8 cellular contexts compared by ENCODE assay signal in the genomic region with DNA sequence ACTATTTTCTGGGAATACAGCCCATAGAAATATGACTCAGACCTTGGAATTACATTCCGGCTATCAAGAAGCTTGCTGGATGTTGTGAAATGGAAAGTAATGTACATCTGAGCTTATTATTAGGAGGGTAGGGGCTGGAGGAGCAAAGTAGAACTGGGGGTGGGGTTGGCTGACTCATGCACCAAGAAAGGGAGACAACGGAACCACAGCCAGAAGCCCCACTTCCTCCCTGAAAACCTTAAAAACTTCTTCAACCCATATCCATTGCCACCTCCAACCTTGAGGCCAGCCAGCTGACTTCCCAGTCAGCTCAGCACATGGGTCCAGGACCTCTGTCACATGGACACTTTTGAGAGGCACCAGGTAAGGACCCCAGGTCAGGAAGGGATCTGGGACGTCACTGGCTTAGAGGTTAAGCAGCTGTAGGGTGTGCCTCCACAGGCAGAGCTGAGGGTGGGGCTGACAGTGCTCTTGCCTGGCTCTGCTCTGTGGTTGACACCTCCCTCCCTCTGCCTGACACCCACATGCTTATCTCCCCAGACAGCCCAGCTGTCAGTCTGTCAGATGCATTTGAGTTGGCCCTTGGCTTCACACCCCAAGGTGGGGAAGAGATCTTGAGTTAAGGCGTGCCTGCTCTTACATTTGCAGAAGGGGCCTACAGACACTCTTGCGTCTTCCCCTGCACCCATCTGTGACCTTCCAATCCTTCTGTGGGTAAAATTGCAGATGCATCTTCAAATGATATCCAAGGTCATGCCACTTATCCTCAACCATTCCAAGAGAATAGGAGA. TPM values are rescaled to one million over a fixed set of nuclear protein-coding genes. Genes with fewer than 3 reads are reported as not detected.
DNase-seq lines count a peak whose midpoint lies in the region; ATAC-seq and TF ChIP-seq lines count a peak whose summit lies in the region.

No MANE protein-coding gene starts in this region.

- H3K27ac Mint-ChIP-seq in activated CD4-positive, alpha-beta memory T cell treated with anti-CD3 and anti-CD28 coated beads for 36 hours, result peak overlapping the region; percentile 57

- H3K36me3 Mint-ChIP-seq in activated CD4-positive, alpha-beta memory T cell treated with anti-CD3 and anti-CD28 coated beads for 36 hours, result no peaks in the 10 kb centered on the region

- TF ChIP-seq CTCF in AG04449 (IDR thresholded peaks at IDR 0.05; ENCODE audit: insufficient read depth, low read length, missing control alignments), result no peak

- H3K4me1 Mint-ChIP-seq in activated CD4-positive, alpha-beta memory T cell treated with anti-CD3 and anti-CD28 coated beads for 36 hours (ENCODE audit: low read depth), result peaks cover 60% of the 10 kb centered on the region

- TF ChIP-seq POLR2A in erythroblast (IDR thresholded peaks at IDR 0.05; ENCODE audit: low read length), result peak; percentile 73

- H3K9me3 Mint-ChIP-seq in activated CD4-positive, alpha-beta memory T cell treated with anti-CD3 and anti-CD28 coated beads for 36 hours, result no peaks in the 10 kb centered on the region

- peak overlapping the region; percentile 30 for H3K4me3 Mint-ChIP-seq in activated CD4-positive, alpha-beta memory T cell treated with anti-CD3 and anti-CD28 coated beads for 36 hours

- CTCF ChIA-PET in AG04449 (lab: Yijun Ruan, JAX), result interaction anchor here (0.9 to 9.7 kb wide), 10 partner anchors 11 to 257 kb away, joined by 3 to 203 read pairs (median 4); a partner anchor contains a TSS
- CTCF ChIA-PET in activated CD4-positive, alpha-beta memory T cell treated with anti-CD3 and anti-CD28 coated beads for 36 hours (lab: Charles Lee), result interaction anchor here (0.6 to 2.6 kb wide), 9 partner anchors 13 to 922 kb away, joined by 3 to 24 read pairs (median 7); a partner anchor contains a TSS

- peak overlapping the region; percentile 34 for H3K4me3 ChIP-seq in AG04449 (ENCODE audit: low read depth, low read length)

- intact Hi-C loops in activated CD4-positive, alpha-beta memory T cell treated with anti-CD3 and anti-CD28 coated beads for 36 hours (cut with micrococcal nuclease), result loop anchor here (1.0 to 5.0 kb wide), 2 partner anchors 18 to 101 kb away; no protein-coding TSS in a partner anchor

- peak; percentile 94 for ATAC-seq in GM21381 (IDR thresholded peaks at IDR 0.05; ENCODE audit: unreplicated experiment)

- POLR2A ChIA-PET in AG04449 (lab: Yijun Ruan, JAX), result interaction anchor here (0.8 to 1.4 kb wide), 4 partner anchors 39 to 102 kb away, joined by 3 to 6 read pairs (median 3); a partner anchor contains a TSS
- POLR2A ChIA-PET in activated CD4-positive, alpha-beta memory T cell treated with anti-CD3 and anti-CD28 coated beads for 36 hours (lab: Charles Lee), result interaction anchor here (1.1 to 1.4 kb wide), 2 partner anchors 15 to 99 kb away, joined by 3 to 4 read pairs; no protein-coding TSS in a partner anchor

- DNase-seq in AG04449 (ENCODE audit: low read depth, low spot score) (peak; percentile 92), M059J (ENCODE audit: low read depth) (peak; percentile 98), erythroblast (lab: John Stamatoyannopoulos, UW) (peak; percentile 96 to 99), iPS-NIHi7 (ENCODE audit: extremely low spot score) (no peak), NCI-H2081 (lab: John Stamatoyannopoulos, UW) (no peak)
- DNase-seq in activated CD4-positive, alpha-beta memory T cell treated with anti-CD3 and anti-CD28 coated beads for 36 hours, result peak; percentile 81
- peak; percentile 47 to 62 for DNase-seq in stimulated activated CD4-positive, alpha-beta T cell treated with anti-CD3 and anti-CD28 coated beads, Interleukin-12 subunit alpha, Interleukin-12 subunit beta, amount 100 ng/mL, for 24 hours (ENCODE audit: low read depth in 2 of 2)

- H3K27me3 Mint-ChIP-seq in activated CD4-positive, alpha-beta memory T cell treated with anti-CD3 and anti-CD28 coated beads for 36 hours, result no peaks in the 10 kb centered on the region

RNA-seq across cellular contexts. Expression of a gene that starts 5.7 kb away (rescaled TPM):
- not detected in 2 replicates for total RNA-seq in M059J (2014; rRNA removed; shearing (Covaris generic))
- total RNA-seq in activated CD4-positive, alpha-beta memory T cell treated with anti-CD3 and anti-CD28 coated beads for 36 hours, result not detected

RNA-seq across cellular contexts. Expression of a gene that starts 24.4 kb away (rescaled TPM):
- 0.42 and 2.0 TPM in 2 replicates for total RNA-seq in M059J (2014; rRNA removed; shearing (Covaris generic))
- total RNA-seq in activated CD4-positive, alpha-beta memory T cell treated with anti-CD3 and anti-CD28 coated beads for 36 hours, result 1 to 10 TPM; 1.3 to 1.6 TPM

RNA-seq across cellular contexts. Expression of a gene that starts 32.3 kb away (rescaled TPM):
- total RNA-seq in M059J (2014; rRNA removed; shearing (Covaris generic)), result not detected in 2 replicates
- not detected for total RNA-seq in activated CD4-positive, alpha-beta memory T cell treated with anti-CD3 and anti-CD28 coated beads for 36 hours

RNA-seq across cellular contexts. Expression of a gene that starts 53.8 kb away (rescaled TPM):
- 58.0 and 62.5 TPM in 2 replicates for total RNA-seq in M059J (2014; rRNA removed; shearing (Covaris generic))
- 10 to 100 TPM; 41.9 to 45.5 TPM for total RNA-seq in activated CD4-positive, alpha-beta memory T cell treated with anti-CD3 and anti-CD28 coated beads for 36 hours

Comparison
In these comparisons a context has a peak if more than half of its experiments do, and no peak if none do; other contexts are left out.
1. DNase-seq: peak in AG04449 (single experiment), M059J (single experiment), activated CD4-positive, alpha-beta memory T cell treated with anti-CD3 and anti-CD28 coated beads for 36 hours (single experiment), erythroblast (2 of 2) and stimulated activated CD4-positive, alpha-beta T cell treated with anti-CD3 and anti-CD28 coated beads, Interleukin-12 subunit alpha, Interleukin-12 subunit beta, amount 100 ng/mL, for 24 hours (2 of 2); none in iPS-NIHi7 (single experiment) and NCI-H2081 (0 of 2).